Comparison of ENCODE assay signal across 8 cellular contexts in genomic region chr6:33344771-33345697, GRCh38. TPM values are rescaled to one million over a fixed set of nuclear protein-coding genes. Genes with fewer than 3 reads are reported as not detected.
DNase-seq lines count a peak whose midpoint lies in the region; ATAC-seq and TF ChIP-seq lines count a peak whose summit lies in the region.

No MANE protein-coding gene starts in this region.

- ATAC-seq in HG03521 (IDR thresholded peaks at IDR 0.05; ENCODE audit: unreplicated experiment), result no peak

- no peak for TF ChIP-seq POLR2A in sigmoid colon (IDR thresholded peaks at IDR 0.05)

- intact Hi-C loops in sigmoid colon (cut with DNase I), result no loop called here

- DNase-seq in activated gamma-delta T cell treated with Interleukin-2 at 50 U/mL for 16 hours (peak; percentile 68), activated gamma-delta T cell (lab: John Stamatoyannopoulos, UW) (no peak), NCI-H1436 treated with DMSO at 0.1 percent for 48 hours (lab: John Stamatoyannopoulos, UW) (peak; percentile 41), T follicular helper cell (ENCODE audit: low read depth) (peak; percentile 54), adipocyte (ENCODE audit: low read depth) (peak; percentile 86), right atrium auricular region (ENCODE audit: low spot score) (peak; percentile 72), sigmoid colon (peak; percentile 86)

- H3K27me3 ChIP-seq in adipocyte (replicated peaks; ENCODE audit: control insufficient read depth, insufficient read depth, low read length) (no peaks in the 10 kb centered on the region), right atrium auricular region (no peaks in the 10 kb centered on the region), sigmoid colon (no peaks in the 10 kb centered on the region)

- WGBS in sigmoid colon, 2 donors, result 7 to 9% methylated on average over 22 of the region's 22 CpGs

- H3K9me3 ChIP-seq in adipocyte (ENCODE audit: control insufficient read depth, low read length) (no peaks in the 10 kb centered on the region), right atrium auricular region (no peaks in the 10 kb centered on the region), sigmoid colon (no peaks in the 10 kb centered on the region)

- no peak overlapping the region for H3K9ac ChIP-seq in adipocyte (ENCODE audit: low read length)

- H3K36me3 ChIP-seq in adipocyte (ENCODE audit: control insufficient read depth, insufficient read depth, low read length, severe bottlenecking), result no peaks in the 10 kb centered on the region
- H3K36me3 ChIP-seq in right atrium auricular region, result no peaks in the 10 kb centered on the region
- no peaks in the 10 kb centered on the region for H3K36me3 ChIP-seq in sigmoid colon

- H3K4me3 ChIP-seq in adipocyte (ENCODE audit: low read length), result no peak overlapping the region
- no peak overlapping the region for H3K4me3 ChIP-seq in right atrium auricular region
- H3K4me3 ChIP-seq in sigmoid colon, result no peak overlapping the region

- H3K27ac ChIP-seq in right atrium auricular region (no peak overlapping the region), sigmoid colon (peak overlapping the region; percentile 11 to 31 (median 16))

- TF ChIP-seq CTCF in right atrium auricular region (IDR thresholded peaks at IDR 0.05) (peak; percentile 65 to 75), sigmoid colon (IDR thresholded peaks at IDR 0.05) (peak; percentile 19 to 68 (median 50))

- TF ChIP-seq EP300 in sigmoid colon (IDR thresholded peaks at IDR 0.05), result no peak

- H3K4me1 ChIP-seq in adipocyte (ENCODE audit: control insufficient read depth, insufficient read depth, low read length), result peaks cover 8% of the 10 kb centered on the region
- peaks cover 0 to 4% of the 10 kb centered on the region in 2 donors for H3K4me1 ChIP-seq in right atrium auricular region
- peaks cover 0 to 11% (median 7%) of the 10 kb centered on the region in 4 donors for H3K4me1 ChIP-seq in sigmoid colon

RNA-seq across cellular contexts. Expression of gene DAXX, which starts 22.3 kb away (rescaled TPM):
- 10 to 100 TPM; 22.6 to 31.8 TPM for total RNA-seq in right atrium auricular region
- total RNA-seq in sigmoid colon, result 10 to 100 TPM; 37.1 to 52.3 (median 48.3) TPM
- polyA plus RNA-seq in sigmoid colon, result 10 to 100 TPM; 24.7 to 49.2 (median 33.0) TPM

RNA-seq across cellular contexts. Expression of gene ZBTB22, which starts 27.5 kb away (rescaled TPM):
- total RNA-seq in right atrium auricular region (10 to 100 TPM; 11.9 to 18.9 TPM), sigmoid colon (10 to 100 TPM in 3 of 4 donors, 1 to 10 TPM in 1; 9.4 to 13.2 (median 12.7) TPM)
- 10 to 100 TPM; 11.3 to 19.2 (median 16.1) TPM for polyA plus RNA-seq in sigmoid colon

RNA-seq across cellular contexts. Expression of gene TAPBP, which starts 31.2 kb away (rescaled TPM):
- 100 to 1,000 TPM in 1 of 2 donors, 10 to 100 TPM in 1; 80.0 to 103 TPM for total RNA-seq in right atrium auricular region
- 10 to 100 TPM; 29.8 to 80.0 (median 50.5) TPM for total RNA-seq in sigmoid colon
- polyA plus RNA-seq in sigmoid colon, result 100 to 1,000 TPM in 1 of 3 donors, 10 to 100 TPM in 1, 1 to 10 TPM in 1; 7.8 to 114 (median 21.3) TPM

RNA-seq across cellular contexts. Expression of gene RGL2, which starts 46.3 kb away (rescaled TPM):
- 10 to 100 TPM; 23.0 to 36.9 TPM for total RNA-seq in right atrium auricular region
- 10 to 100 TPM; 33.2 to 48.9 (median 37.9) TPM for total RNA-seq in sigmoid colon
- polyA plus RNA-seq in sigmoid colon, result 10 to 100 TPM in 2 of 3 donors, 1 to 10 TPM in 1; 5.8 to 40.2 (median 18.0) TPM

RNA-seq across cellular contexts. Expression of gene KIFC1, which starts 46.6 kb away (rescaled TPM):
- total RNA-seq in right atrium auricular region, result 1 to 10 TPM in 1 of 2 donors, under 1 TPM in 1; 0.59 to 1.6 TPM
- 1 to 10 TPM in 2 of 4 donors, under 1 TPM in 2; 0.49 to 5.5 (median 1.3) TPM for total RNA-seq in sigmoid colon
- 10 to 100 TPM in 1 of 3 donors, 1 to 10 TPM in 2; 1.2 to 23.0 (median 4.6) TPM for polyA plus RNA-seq in sigmoid colon

Comparison
In these comparisons a context has a peak if more than half of its experiments do, and no peak if none do; other contexts are left out.
1. H3K27ac ChIP-seq: peak in sigmoid colon (4 of 4); none in right atrium auricular region (0 of 2).